8 cellular contexts compared by ENCODE assay signal in the genomic region with DNA sequence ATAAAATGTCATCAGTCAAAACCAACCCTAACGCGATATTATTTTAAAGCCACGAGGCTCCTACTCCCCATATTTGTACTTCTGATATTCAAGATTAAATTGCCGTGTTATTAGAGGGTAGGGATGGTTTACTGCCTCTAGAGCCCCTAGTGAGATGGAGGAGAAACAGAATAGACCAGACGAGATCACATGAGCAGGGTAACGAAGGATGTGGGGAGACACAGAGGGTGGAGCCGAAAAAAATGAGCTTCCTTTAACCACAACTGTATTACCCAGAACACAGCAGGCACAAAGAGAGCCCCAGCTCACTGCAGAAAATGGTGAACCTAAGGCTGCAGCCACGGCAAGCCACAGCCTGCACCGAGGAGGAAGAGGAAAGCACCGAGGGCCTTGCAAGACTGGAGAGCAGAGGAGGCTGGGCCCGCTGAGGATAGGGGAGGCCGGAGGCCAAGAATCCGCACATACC. TPM values are rescaled to one million over a fixed set of nuclear protein-coding genes. Genes with fewer than 3 reads are reported as not detected.
A peak's percentile ranks its signal among the peaks of the same experiment; 100 is the strongest.
DNase-seq lines count a peak whose midpoint lies in the region; ATAC-seq, FAIRE-seq and TF ChIP-seq lines count a peak whose summit lies in the region.

No MANE protein-coding gene starts in this region.

- intact Hi-C loops in right lobe of liver (cut with DNase I) (no loop called here), HepG2 (cut with micrococcal nuclease; ENCODE audit: unreplicated experiment) (no loop called here)

- H3K36me3 ChIP-seq in right lobe of liver = peaks cover 0 to 4% (median 0%) of the 10 kb centered on the region in 4 donors
- H3K36me3 ChIP-seq in HepG2 (replicated peaks in 1 of 2; ENCODE audit: control insufficient read depth in 1 of 2, insufficient read depth in 2 of 2, low read length in 2 of 2) = peaks cover 0 to 3% of the 10 kb centered on the region in 2 experiments; a peak in 1 of 5 replicates

- in situ Hi-C loops in HepG2 (cut with HindIII; ENCODE audit: extremely low pct_ligation_motif_present, low pct_unique_long_range_greater_than_20kb) = no loop called here

- no peak for FAIRE-seq in HepG2 (lab: Jason Lieb, UNC)

- no peak overlapping the region for H3K4me2 ChIP-seq in HepG2 (ENCODE audit: low read depth, low read length)

- TF ChIP-seq EP300 in HepG2 (IDR thresholded peaks at IDR 0.05; ENCODE audit: low read depth in 2 of 2, low read length in 2 of 2) = no peak
- no peak for TF ChIP-seq EP300 in HepG2 (CRISPR knock-in tag; IDR thresholded peaks at IDR 0.05; ENCODE audit: borderline replicate concordance)

- POLR2A ChIA-PET in HepG2 (lab: Yijun Ruan, JAX) = no interaction called here

- no peaks in the 10 kb centered on the region for H3K9me3 ChIP-seq in right lobe of liver
- H3K9me3 ChIP-seq in HepG2 (ENCODE audit: low read length) = no peaks in the 10 kb centered on the region

- 60% methylated on average over 13 of the region's 13 CpGs for WGBS in right lobe of liver (ENCODE audit: insufficient coverage, low coverage, low lambda C conversion rate, missing lambda C conversion rate)
- WGBS in HepG2 (ENCODE audit: low lambda C conversion rate) = 97% methylated on average over 13 of the region's 13 CpGs

- CTCF ChIA-PET in HepG2 (lab: Yijun Ruan, JAX; ENCODE audit: low intra/inter-chr PET ratio, low total read pairs) = no interaction called here

- H3K4me3 ChIP-seq in right lobe of liver (no peak overlapping the region), HepG2 (replicated peaks in 1 of 3; ENCODE audit: insufficient read depth in 1 of 3, low read depth in 2 of 3, low read length in 3 of 3) (no peak overlapping the region), choroid plexus epithelial cell (ENCODE audit: low read depth, low read length) (no peak overlapping the region)

- 0 out of 2 replicates have a peak, but pooled peaks cover 5% of the 10 kb centered on the region for H4K20me1 ChIP-seq in HepG2 (ENCODE audit: insufficient read depth, low read length)

- peaks cover 40% of the 10 kb centered on the region for H3K79me2 ChIP-seq in HepG2 (ENCODE audit: insufficient read depth, low read length)

- H3K27ac ChIP-seq in right lobe of liver = no peak overlapping the region
- no peak overlapping the region for H3K27ac ChIP-seq in HepG2 (ENCODE audit: extremely low read length, insufficient read depth, low read length)

- DNase-seq in right lobe of liver (no peak), HepG2 (ENCODE audit: low spot score) (no peak), UCSD-AML1 (lab: John Stamatoyannopoulos, UW; ENCODE audit: unreplicated experiment) (peak; percentile 33), choroid plexus epithelial cell (ENCODE audit: low read depth) (peak; percentile 8), NCI-H1092 (lab: John Stamatoyannopoulos, UW) (no peak), COLO829 (ENCODE audit: low spot score) (no peak)
- peak; percentile 49 to 55 for DNase-seq in stimulated activated CD4-positive, alpha-beta T cell treated with anti-CD3 and anti-CD28 coated beads, Interleukin-2, amount 100 ng/mL, for 48 hours

- no peak for TF ChIP-seq POLR2A in right lobe of liver (IDR thresholded peaks at IDR 0.05)
- no peak for TF ChIP-seq POLR2A in HepG2 (IDR thresholded peaks at IDR 0.05; ENCODE audit: insufficient read depth in 1 of 2, low read depth in 2 of 2, low read length in 2 of 2)

- BruUV-seq in HepG2 (replicated peaks; lab: Mats Ljungman, UMichigan) = no TSS peak

- no peak overlapping the region for H3K9ac ChIP-seq in HepG2 (ENCODE audit: insufficient read depth, low read depth, low read length)

- H3K27me3 ChIP-seq in right lobe of liver (no peaks in the 10 kb centered on the region), HepG2 (ENCODE audit: control insufficient read depth in 1 of 2, insufficient read depth in 2 of 2, low read length in 2 of 2) (no peaks in the 10 kb centered on the region)

- peak; percentile 58 to 67 (median 62) for ATAC-seq in right lobe of liver
- no peak for ATAC-seq in HepG2
- ATAC-seq in HG03439 (IDR thresholded peaks at IDR 0.05; ENCODE audit: unreplicated experiment) = peak; percentile 98

- TF ChIP-seq CTCF in right lobe of liver (IDR thresholded peaks at IDR 0.05) (no peak), HepG2 (CRISPR knock-in tag; IDR thresholded peaks at IDR 0.05) (no peak), choroid plexus epithelial cell (conservative IDR thresholded peaks at IDR 0.05; ENCODE audit: low read depth, low read length) (no peak)

- no peak overlapping the region for H2AFZ ChIP-seq in HepG2 (ENCODE audit: low read length)

- peaks cover 0 to 8% (median 4%) of the 10 kb centered on the region in 4 donors for H3K4me1 ChIP-seq in right lobe of liver
- H3K4me1 ChIP-seq in HepG2 (ENCODE audit: insufficient read depth, low read length) = peaks cover 31% of the 10 kb centered on the region

- TF ChIP-seq RAD21 in HepG2 (CRISPR knock-in tag; IDR thresholded peaks at IDR 0.05) = no peak

TF ChIP-seq in HepG2, 621 proteins besides CTCF, POLR2A, EP300 and RAD21 (continues in another document):
- no peak for TF ChIP-seq ZNF570 (CRISPR knock-in tag; IDR thresholded peaks at IDR 0.05; ENCODE audit: borderline replicate concordance)
- no peak for TF ChIP-seq ZC3H4 (CRISPR knock-in tag; IDR thresholded peaks at IDR 0.05; ENCODE audit: borderline replicate concordance)
- no peak for TF ChIP-seq ZFAT (CRISPR knock-in tag; conservative IDR thresholded peaks at IDR 0.05)
- TF ChIP-seq SATB2 (CRISPR knock-in tag; IDR thresholded peaks at IDR 0.05) = no peak
- no peak for TF ChIP-seq ZBTB43 (CRISPR knock-in tag; conservative IDR thresholded peaks at IDR 0.05)
- TF ChIP-seq ZKSCAN8 (CRISPR knock-in tag; IDR thresholded peaks at IDR 0.05; ENCODE audit: borderline replicate concordance) = no peak
- TF ChIP-seq ZNF768 (CRISPR knock-in tag; IDR thresholded peaks at IDR 0.05) = no peak

RNA-seq across cellular contexts. Expression of gene ZC3HAV1, which starts 14.3 kb away (rescaled TPM):
- 10 to 100 TPM; 12.3 to 20.6 (median 17.7) TPM for total RNA-seq in right lobe of liver
- 23.7 and 33.5 TPM in 2 replicates for total RNA-seq in HepG2 (2016; rRNA removed; fragmentation: Illumina TruSeq; extraction: Trizol)
- total RNA-seq in HepG2 (2016; cell fraction: cytosol; rRNA removed; fragmentation: Illumina TruSeq; extraction: Trizol; ENCODE audit: low read depth) = 3.5 and 4.3 TPM in 2 replicates
- total RNA-seq in HepG2 (2016; cell fraction: insoluble cytoplasmic fraction; rRNA removed; fragmentation: Illumina TruSeq; extraction: Trizol) = 22.9 and 29.8 TPM in 2 replicates
- 9.5 and 10.0 TPM in 2 replicates for total RNA-seq in HepG2 (2016; cell fraction: membrane; rRNA removed; fragmentation: Illumina TruSeq; extraction: Trizol)
- total RNA-seq in HepG2 (2016; cell fraction: nucleus; rRNA removed; fragmentation: Illumina TruSeq; extraction: Trizol) = 19.8 and 20.1 TPM in 2 replicates
- 12.7 and 13.7 TPM in 2 replicates for polyA plus RNA-seq in HepG2 (2011; rRNA removed)
- 6.8 and 12.0 TPM in 2 replicates for polyA plus RNA-seq in HepG2 (2011; cell fraction: cytosol; rRNA removed)
- 5.7 and 7.7 TPM in 2 replicates for polyA plus RNA-seq in HepG2 (2011; cell fraction: nucleus; rRNA removed)
- polyA plus RNA-seq in HepG2 (2012) = 9.0 and 9.1 TPM in 2 replicates
- polyA plus RNA-seq in HepG2 (2016; cell fraction: cytosol; fragmentation: Illumina TruSeq; extraction: Trizol; ENCODE audit: low read depth) = 0.80 and 0.85 TPM in 2 replicates
- polyA plus RNA-seq in HepG2 (2016; cell fraction: insoluble cytoplasmic fraction; fragmentation: Illumina TruSeq; extraction: Trizol; ENCODE audit: low read depth) = 25.7 and 27.7 TPM in 2 replicates
- 2.5 and 2.7 TPM in 2 replicates for polyA plus RNA-seq in HepG2 (2016; cell fraction: membrane; fragmentation: Illumina TruSeq; extraction: Trizol; ENCODE audit: low read depth)
- 17.5 and 18.1 TPM in 2 replicates for polyA plus RNA-seq in HepG2 (2016; cell fraction: nucleus; fragmentation: Illumina TruSeq; extraction: Trizol; ENCODE audit: insufficient read depth, low read depth)
- polyA minus RNA-seq in HepG2 (2011; rRNA and poly(A)+ RNA removed; ENCODE audit: low replicate concordance) = 30.1 and 55.4 TPM in 2 replicates
- polyA minus RNA-seq in HepG2 (2011; cell fraction: cytosol; rRNA and poly(A)+ RNA removed) = 18.6 and 25.6 TPM in 2 replicates
- 17.3 and 24.6 TPM in 2 replicates for polyA minus RNA-seq in HepG2 (2011; cell fraction: nucleus; rRNA and poly(A)+ RNA removed)

RNA-seq across cellular contexts. Expression of gene ZC3HAV1L, which starts 59.4 kb away (rescaled TPM):
- 1 to 10 TPM in 5 of 6 experiments, under 1 TPM in 1; 0.93 to 3.7 (median 1.8) TPM for total RNA-seq in right lobe of liver
- total RNA-seq in HepG2 (2016; rRNA removed; fragmentation: Illumina TruSeq; extraction: Trizol) = 8.4 and 11.5 TPM in 2 replicates
- total RNA-seq in HepG2 (2016; cell fraction: cytosol; rRNA removed; fragmentation: Illumina TruSeq; extraction: Trizol; ENCODE audit: low read depth) = 0.61 and 0.79 TPM in 2 replicates
- total RNA-seq in HepG2 (2016; cell fraction: insoluble cytoplasmic fraction; rRNA removed; fragmentation: Illumina TruSeq; extraction: Trizol) = 9.5 and 10.9 TPM in 2 replicates
- total RNA-seq in HepG2 (2016; cell fraction: membrane; rRNA removed; fragmentation: Illumina TruSeq; extraction: Trizol) = 3.9 and 4.7 TPM in 2 replicates
- total RNA-seq in HepG2 (2016; cell fraction: nucleus; rRNA removed; fragmentation: Illumina TruSeq; extraction: Trizol) = 6.5 and 8.2 TPM in 2 replicates
- 10.5 and 11.1 TPM in 2 replicates for polyA plus RNA-seq in HepG2 (2011; rRNA removed)
- polyA plus RNA-seq in HepG2 (2011; cell fraction: cytosol; rRNA removed) = 9.0 and 9.4 TPM in 2 replicates
- 12.6 and 15.0 TPM in 2 replicates for polyA plus RNA-seq in HepG2 (2011; cell fraction: nucleus; rRNA removed)
- polyA plus RNA-seq in HepG2 (2012) = 3.6 and 4.2 TPM in 2 replicates
- 0.07 TPM in 1 of 2 replicates, not detected in the other for polyA plus RNA-seq in HepG2 (2016; cell fraction: cytosol; fragmentation: Illumina TruSeq; extraction: Trizol; ENCODE audit: low read depth)
- 4.0 and 4.1 TPM in 2 replicates for polyA plus RNA-seq in HepG2 (2016; cell fraction: insoluble cytoplasmic fraction; fragmentation: Illumina TruSeq; extraction: Trizol; ENCODE audit: low read depth)
- 0.38 TPM in 1 of 2 replicates, not detected in the other for polyA plus RNA-seq in HepG2 (2016; cell fraction: membrane; fragmentation: Illumina TruSeq; extraction: Trizol; ENCODE audit: low read depth)
- polyA plus RNA-seq in HepG2 (2016; cell fraction: nucleus; fragmentation: Illumina TruSeq; extraction: Trizol; ENCODE audit: insufficient read depth, low read depth) = 4.1 and 4.5 TPM in 2 replicates
- 6.5 and 23.7 TPM in 2 replicates for polyA minus RNA-seq in HepG2 (2011; rRNA and poly(A)+ RNA removed; ENCODE audit: low replicate concordance)
- polyA minus RNA-seq in HepG2 (2011; cell fraction: cytosol; rRNA and poly(A)+ RNA removed) = 24.9 and 27.7 TPM in 2 replicates
- 11.1 and 12.1 TPM in 2 replicates for polyA minus RNA-seq in HepG2 (2011; cell fraction: nucleus; rRNA and poly(A)+ RNA removed)

Comparison
In these comparisons a context has a peak if more than half of its experiments do, and no peak if none do; other contexts are left out.
1. DNase-seq: peak in UCSD-AML1 (single experiment), choroid plexus epithelial cell (single experiment) and stimulated activated CD4-positive, alpha-beta T cell treated with anti-CD3 and anti-CD28 coated beads, Interleukin-2, amount 100 ng/mL, for 48 hours (2 of 2); none in right lobe of liver (0 of 3), HepG2 (single experiment), NCI-H1092 (single experiment) and COLO829 (single experiment).